ENCODE assay signal across 1 cellular context in genomic region chr16:15575293-15576049, GRCh38.
TF ChIP-seq lines count a peak whose summit lies in the region.

No MANE protein-coding gene starts in this region.

TF ChIP-seq in liver, 16 proteins besides CTCF, POLR2A, EP300 and RAD21 (continued from another document):
- TF ChIP-seq REST (IDR thresholded peaks at IDR 0.05), result no peak
- TF ChIP-seq SP1 (IDR thresholded peaks at IDR 0.05), result no peak
- TF ChIP-seq ATF3 (IDR thresholded peaks at IDR 0.05), result no peak
TF ChIP-seq in liver: peak in this region for 0.
